24 cellular contexts compared by ENCODE assay signal in genomic region chr9:82152181-82152580, GRCh38.
DNase-seq lines count a peak whose midpoint lies in the region; ATAC-seq and TF ChIP-seq lines count a peak whose summit lies in the region.
"Had no signal": no experiment of that assay in that cellular context is flagged by ENCODE, and none has a peak within 500 bp of the region (broad histone marks: within the 10 kb centered on the region; RNA-seq: fewer than 3 reads in every experiment).

No MANE protein-coding gene starts in this region.

- H3K9me3 ChIP-seq in gastrocnemius medialis (no peaks in the 10 kb centered on the region), sigmoid colon (no peaks in the 10 kb centered on the region)
- H3K9me3 ChIP-seq: A549 had no signal

- no peak overlapping the region for H3K27ac ChIP-seq in gastrocnemius medialis
- H3K27ac ChIP-seq in sigmoid colon, result no peak overlapping the region
- H3K27ac ChIP-seq: A549 had no signal

- TF ChIP-seq EP300 in sigmoid colon (IDR thresholded peaks at IDR 0.05), result no peak

- no peak for ATAC-seq in gastrocnemius medialis
- ATAC-seq: A549; GM23338; HepG2; left colon; natural killer cell treated with Interleukin-12 subunit alpha and Interleukin-12 subunit beta and Interleukin-15 and Interleukin-18, amount 100 ng/mL, for 72 hours; sciatic nerve; WTC11 had no signal

- H3K36me3 ChIP-seq in kidney epithelial cell (ENCODE audit: control insufficient read depth, insufficient read depth, low read length), result no peaks in the 10 kb centered on the region
- no peaks in the 10 kb centered on the region for H3K36me3 ChIP-seq in gastrocnemius medialis
- no peaks in the 10 kb centered on the region for H3K36me3 ChIP-seq in sigmoid colon

- in situ Hi-C loops in gastrocnemius medialis (cut with MboI; ENCODE audit: low sequenced_read_pairs in 4 of 4), result no loop called here

- DNase-seq in AG10803 (ENCODE audit: low read depth) (peak; percentile 49), M059J (ENCODE audit: low read depth) (peak; percentile 76), choroid plexus epithelial cell (ENCODE audit: low read depth) (peak; percentile 64), kidney epithelial cell (ENCODE audit: low read depth) (peak; percentile 74), gastrocnemius medialis (no peak), SW480 (ENCODE audit: low spot score) (no peak), sigmoid colon (no peak)
- no peak for DNase-seq in activated CD4-positive, alpha-beta T cell treated with anti-CD3 and anti-CD28 coated beads for 4 hours
- DNase-seq: activated CD4-positive, alpha-beta memory T cell treated with anti-CD3 and anti-CD28 coated beads, Interleukin-2, amount 10 ng/mL, durations not matched to agents 7 days and 5 days; activated gamma-delta T cell treated with Interleukin-2 at 50 U/mL for 16 hours; C1 segment of cervical spinal cord; caudate nucleus; left colon; NCI-H1417 treated with DMSO at 0.1 percent for 48 hours; NCI-H510A treated with DMSO at 0.1 percent for 48 hours; NK-92 treated with Interleukin-12 subunit alpha and Interleukin-12 subunit beta, amount 100 ng/mL, for 24 hours; stimulated activated CD8-positive, alpha-beta memory T cell treated with anti-CD3 and anti-CD28 coated beads, Interleukin-4, amount 100 ng/mL, for 48 hours; trophoblast cell had no signal

- no peak for TF ChIP-seq CTCF in AG10803 (conservative IDR thresholded peaks at IDR 0.05; ENCODE audit: low read length)
- TF ChIP-seq CTCF in choroid plexus epithelial cell (conservative IDR thresholded peaks at IDR 0.05; ENCODE audit: low read depth, low read length), result no peak
- TF ChIP-seq CTCF in kidney epithelial cell (IDR thresholded peaks at IDR 0.05; ENCODE audit: insufficient read depth, low read length, poor library complexity, severe bottlenecking), result no peak
- TF ChIP-seq CTCF in gastrocnemius medialis (IDR thresholded peaks at IDR 0.05 in 4 of 5, conservative IDR thresholded peaks at IDR 0.05 in 1 of 5), result no peak
- TF ChIP-seq CTCF in sigmoid colon (IDR thresholded peaks at IDR 0.05), result no peak

- H3K4me1 ChIP-seq in gastrocnemius medialis (no peaks in the 10 kb centered on the region), sigmoid colon (no peaks in the 10 kb centered on the region)
- H3K4me1 ChIP-seq: A549 had no signal

- TF ChIP-seq POLR2A in gastrocnemius medialis (IDR thresholded peaks at IDR 0.05) (no peak), sigmoid colon (IDR thresholded peaks at IDR 0.05) (no peak)

- intact Hi-C loops in gastrocnemius medialis (cut with DNase I; ENCODE audit: low total_unique reads), result no loop called here
- intact Hi-C loops in sigmoid colon (cut with DNase I), result no loop called here

- H3K4me3 ChIP-seq in AG10803 (ENCODE audit: low read length), result no peak overlapping the region
- no peak overlapping the region for H3K4me3 ChIP-seq in choroid plexus epithelial cell (ENCODE audit: low read depth, low read length)
- H3K4me3 ChIP-seq in kidney epithelial cell (ENCODE audit: low read depth, low read length), result no peak overlapping the region
- H3K4me3 ChIP-seq in gastrocnemius medialis, result no peak overlapping the region
- no peak overlapping the region for H3K4me3 ChIP-seq in sigmoid colon
- H3K4me3 ChIP-seq: A549, GM23338 had no signal

- 90 to 98% methylated on average over 1 of the region's 1 CpG for WGBS in sigmoid colon, 2 donors

- H3K27me3 ChIP-seq in kidney epithelial cell (ENCODE audit: control insufficient read depth, insufficient read depth, low read length), result no peaks in the 10 kb centered on the region
- no peaks in the 10 kb centered on the region for H3K27me3 ChIP-seq in gastrocnemius medialis
- no peaks in the 10 kb centered on the region for H3K27me3 ChIP-seq in sigmoid colon

Comparison
In these comparisons a context has a peak if more than half of its experiments do, and no peak if none do; other contexts are left out.
1. DNase-seq: peak in AG10803 (single experiment), M059J (single experiment), choroid plexus epithelial cell (single experiment) and kidney epithelial cell (single experiment); none in gastrocnemius medialis (0 of 2), activated CD4-positive, alpha-beta T cell treated with anti-CD3 and anti-CD28 coated beads for 4 hours (0 of 2), SW480 (single experiment) and sigmoid colon (single experiment).